In the genomic region with DNA sequence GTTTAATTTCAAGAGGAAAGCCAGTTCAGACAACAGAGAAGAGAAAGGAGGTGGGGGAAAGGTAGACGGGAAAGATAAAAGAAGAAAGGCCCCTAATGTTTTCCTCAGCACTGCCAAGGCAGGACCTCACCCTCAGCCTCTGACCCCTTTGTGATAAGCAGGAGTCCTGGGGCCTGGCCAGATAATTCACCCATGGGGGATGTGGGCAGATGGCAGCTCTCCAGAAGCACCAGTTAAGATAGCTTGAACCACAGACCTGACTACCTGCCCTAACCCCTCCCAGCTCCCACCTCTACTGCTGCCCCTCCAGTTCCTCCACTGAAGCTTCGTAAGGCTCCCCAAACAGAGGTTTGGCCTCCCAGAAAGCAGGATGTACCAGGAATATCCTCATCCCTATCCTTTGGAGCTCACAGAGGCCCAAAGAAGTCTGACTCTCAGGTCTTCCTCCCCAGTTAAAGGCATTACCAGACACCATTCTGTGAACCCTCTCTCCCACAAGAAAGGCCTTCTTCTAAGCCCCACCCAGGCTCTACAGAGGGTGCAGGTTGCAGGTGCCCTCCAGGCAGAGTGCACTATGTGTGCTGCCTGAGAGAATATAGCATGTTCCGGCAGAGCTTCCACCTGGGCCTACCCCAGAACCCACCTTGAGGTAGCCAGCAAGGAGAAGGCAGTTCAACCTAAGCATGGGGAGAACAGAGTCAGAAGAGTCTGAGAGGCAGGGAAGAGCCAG, we compare ENCODE assay signal across 2 cellular contexts.
TF ChIP-seq lines count a peak whose summit lies in the region.

No MANE protein-coding gene starts in this region.

TF ChIP-seq in K562, 482 proteins besides CTCF, POLR2A, EP300 and RAD21 (continues in another document):
- TF ChIP-seq YBX1 (IDR thresholded peaks at IDR 0.05) (no peak), ZC3H8 (IDR thresholded peaks at IDR 0.05) (no peak), CBFA2T2 (conservative IDR thresholded peaks at IDR 0.05) (peak; percentile 69), TEAD4 (IDR thresholded peaks at IDR 0.05; ENCODE audit: low read length) (peak; percentile 24; the same call in 1 of the 2 replicates), TEAD4 (CRISPR knock-in tag; IDR thresholded peaks at IDR 0.05; ENCODE audit: borderline replicate concordance) (no peak), RBM15 (IDR thresholded peaks at IDR 0.05; ENCODE audit: insufficient read depth, low read length) (no peak), BDP1 (IDR thresholded peaks at IDR 0.05; ENCODE audit: insufficient read depth, insufficient read length) (no peak), CBFA2T3 (IDR thresholded peaks at IDR 0.05) (peak; percentile 82), TCF3 (CRISPR knock-in tag; IDR thresholded peaks at IDR 0.05) (peak; percentile 57), ZSCAN32 (CRISPR knock-in tag; IDR thresholded peaks at IDR 0.05) (no peak), RBM17 (IDR thresholded peaks at IDR 0.05; ENCODE audit: borderline replicate concordance, low read depth, low read length) (no peak), CEBPB (tag; IDR thresholded peaks at IDR 0.05) (no peak), CHD1 (IDR thresholded peaks at IDR 0.05; ENCODE audit: low read length) (no peak), BMI1 (IDR thresholded peaks at IDR 0.05; ENCODE audit: low read length) (no peak), HDAC2 (IDR thresholded peaks at IDR 0.05) (no peak), ZNF444 (CRISPR knock-in tag; IDR thresholded peaks at IDR 0.05) (no peak), MECOM (CRISPR knock-in tag; IDR thresholded peaks at IDR 0.05) (no peak), ZNF586 (CRISPR knock-in tag; conservative IDR thresholded peaks at IDR 0.05) (no peak), NR2C2 (CRISPR knock-in tag; IDR thresholded peaks at IDR 0.05) (no peak), NR2C2 (tag; IDR thresholded peaks at IDR 0.05) (peak; percentile 39; the same call in 1 of the 2 replicates), CC2D1A (IDR thresholded peaks at IDR 0.05) (0 out of 2 replicates have a peak, but pooled peaks have one; percentile 15), SMAD4 (CRISPR knock-in tag; conservative IDR thresholded peaks at IDR 0.05) (no peak), MYNN (IDR thresholded peaks at IDR 0.05) (0 out of 2 replicates have a peak, but pooled peaks have one; percentile 34), MYNN (CRISPR knock-in tag; IDR thresholded peaks at IDR 0.05) (no peak)
- TF ChIP-seq, protein P1, sequence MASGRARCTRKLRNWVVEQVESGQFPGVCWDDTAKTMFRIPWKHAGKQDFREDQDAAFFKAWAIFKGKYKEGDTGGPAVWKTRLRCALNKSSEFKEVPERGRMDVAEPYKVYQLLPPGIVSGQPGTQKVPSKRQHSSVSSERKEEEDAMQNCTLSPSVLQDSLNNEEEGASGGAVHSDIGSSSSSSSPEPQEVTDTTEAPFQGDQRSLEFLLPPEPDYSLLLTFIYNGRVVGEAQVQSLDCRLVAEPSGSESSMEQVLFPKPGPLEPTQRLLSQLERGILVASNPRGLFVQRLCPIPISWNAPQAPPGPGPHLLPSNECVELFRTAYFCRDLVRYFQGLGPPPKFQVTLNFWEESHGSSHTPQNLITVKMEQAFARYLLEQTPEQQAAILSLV (tag; IDR thresholded peaks at IDR 0.05), result no peak
- TF ChIP-seq, protein P2, sequence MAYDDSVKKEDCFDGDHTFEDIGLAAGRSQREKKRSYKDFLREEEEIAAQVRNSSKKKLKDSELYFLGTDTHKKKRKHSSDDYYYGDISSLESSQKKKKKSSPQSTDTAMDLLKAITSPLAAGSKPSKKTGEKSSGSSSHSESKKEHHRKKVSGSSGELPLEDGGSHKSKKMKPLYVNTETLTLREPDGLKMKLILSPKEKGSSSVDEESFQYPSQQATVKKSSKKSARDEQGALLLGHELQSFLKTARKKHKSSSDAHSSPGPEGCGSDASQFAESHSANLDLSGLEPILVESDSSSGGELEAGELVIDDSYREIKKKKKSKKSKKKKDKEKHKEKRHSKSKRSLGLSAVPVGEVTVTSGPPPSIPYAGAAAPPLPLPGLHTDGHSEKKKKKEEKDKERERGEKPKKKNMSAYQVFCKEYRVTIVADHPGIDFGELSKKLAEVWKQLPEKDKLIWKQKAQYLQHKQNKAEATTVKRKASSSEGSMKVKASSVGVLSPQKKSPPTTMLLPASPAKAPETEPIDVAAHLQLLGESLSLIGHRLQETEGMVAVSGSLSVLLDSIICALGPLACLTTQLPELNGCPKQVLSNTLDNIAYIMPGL (CRISPR knock-in tag; IDR thresholded peaks at IDR 0.05), result no peak
- TF ChIP-seq, protein P3, sequence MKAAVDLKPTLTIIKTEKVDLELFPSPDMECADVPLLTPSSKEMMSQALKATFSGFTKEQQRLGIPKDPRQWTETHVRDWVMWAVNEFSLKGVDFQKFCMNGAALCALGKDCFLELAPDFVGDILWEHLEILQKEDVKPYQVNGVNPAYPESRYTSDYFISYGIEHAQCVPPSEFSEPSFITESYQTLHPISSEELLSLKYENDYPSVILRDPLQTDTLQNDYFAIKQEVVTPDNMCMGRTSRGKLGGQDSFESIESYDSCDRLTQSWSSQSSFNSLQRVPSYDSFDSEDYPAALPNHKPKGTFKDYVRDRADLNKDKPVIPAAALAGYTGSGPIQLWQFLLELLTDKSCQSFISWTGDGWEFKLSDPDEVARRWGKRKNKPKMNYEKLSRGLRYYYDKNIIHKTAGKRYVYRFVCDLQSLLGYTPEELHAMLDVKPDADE (conservative IDR thresholded peaks at IDR 0.05; ENCODE audit: control insufficient read depth, low read depth, low read length), result 0 out of 2 replicates have a peak, but pooled peaks have one; percentile 0
- TF ChIP-seq, protein P4, sequence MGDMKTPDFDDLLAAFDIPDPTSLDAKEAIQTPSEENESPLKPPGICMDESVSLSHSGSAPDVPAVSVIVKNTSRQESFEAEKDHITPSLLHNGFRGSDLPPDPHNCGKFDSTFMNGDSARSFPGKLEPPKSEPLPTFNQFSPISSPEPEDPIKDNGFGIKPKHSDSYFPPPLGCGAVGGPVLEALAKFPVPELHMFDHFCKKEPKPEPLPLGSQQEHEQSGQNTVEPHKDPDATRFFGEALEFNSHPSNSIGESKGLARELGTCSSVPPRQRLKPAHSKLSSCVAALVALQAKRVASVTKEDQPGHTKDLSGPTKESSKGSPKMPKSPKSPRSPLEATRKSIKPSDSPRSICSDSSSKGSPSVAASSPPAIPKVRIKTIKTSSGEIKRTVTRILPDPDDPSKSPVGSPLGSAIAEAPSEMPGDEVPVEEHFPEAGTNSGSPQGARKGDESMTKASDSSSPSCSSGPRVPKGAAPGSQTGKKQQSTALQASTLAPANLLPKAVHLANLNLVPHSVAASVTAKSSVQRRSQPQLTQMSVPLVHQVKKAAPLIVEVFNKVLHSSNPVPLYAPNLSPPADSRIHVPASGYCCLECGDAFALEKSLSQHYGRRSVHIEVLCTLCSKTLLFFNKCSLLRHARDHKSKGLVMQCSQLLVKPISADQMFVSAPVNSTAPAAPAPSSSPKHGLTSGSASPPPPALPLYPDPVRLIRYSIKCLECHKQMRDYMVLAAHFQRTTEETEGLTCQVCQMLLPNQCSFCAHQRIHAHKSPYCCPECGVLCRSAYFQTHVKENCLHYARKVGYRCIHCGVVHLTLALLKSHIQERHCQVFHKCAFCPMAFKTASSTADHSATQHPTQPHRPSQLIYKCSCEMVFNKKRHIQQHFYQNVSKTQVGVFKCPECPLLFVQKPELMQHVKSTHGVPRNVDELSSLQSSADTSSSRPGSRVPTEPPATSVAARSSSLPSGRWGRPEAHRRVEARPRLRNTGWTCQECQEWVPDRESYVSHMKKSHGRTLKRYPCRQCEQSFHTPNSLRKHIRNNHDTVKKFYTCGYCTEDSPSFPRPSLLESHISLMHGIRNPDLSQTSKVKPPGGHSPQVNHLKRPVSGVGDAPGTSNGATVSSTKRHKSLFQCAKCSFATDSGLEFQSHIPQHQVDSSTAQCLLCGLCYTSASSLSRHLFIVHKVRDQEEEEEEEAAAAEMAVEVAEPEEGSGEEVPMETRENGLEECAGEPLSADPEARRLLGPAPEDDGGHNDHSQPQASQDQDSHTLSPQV (IDR thresholded peaks at IDR 0.05), result no peak

TF ChIP-seq in neural cell, 6 proteins besides CTCF, POLR2A, EP300 and RAD21:
- peak; percentile 28 for TF ChIP-seq POLR2AphosphoS5 (IDR thresholded peaks at IDR 0.05)
- TF ChIP-seq MXI1 (conservative IDR thresholded peaks at IDR 0.05; ENCODE audit: poor library complexity, severe bottlenecking), result no peak
